Comparison of ENCODE assay signal across 2 cellular contexts in the genomic region with DNA sequence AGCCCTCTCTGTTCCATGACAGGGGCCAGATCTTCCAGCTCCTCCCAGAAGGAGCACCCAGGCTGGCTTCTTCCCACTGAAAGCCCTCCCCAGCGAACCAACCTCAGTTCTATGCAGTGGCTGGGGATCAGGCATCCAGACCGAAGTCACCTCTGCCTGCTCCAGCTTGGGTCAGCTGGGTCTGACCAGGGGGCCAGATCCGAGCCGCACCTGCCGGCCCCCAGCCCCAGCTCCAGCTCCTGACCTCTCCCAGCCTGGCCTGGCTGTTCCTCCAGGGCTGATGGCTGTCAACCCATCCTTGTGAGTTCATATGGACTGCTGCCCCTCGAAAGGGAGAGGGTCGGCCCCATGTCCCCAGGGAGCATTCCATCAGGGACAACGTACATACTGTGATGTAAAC.
TF ChIP-seq lines count a peak whose summit lies in the region.

No MANE protein-coding gene starts in this region.

TF ChIP-seq in WTC11, 78 proteins besides CTCF, POLR2A, EP300 and RAD21:
- TF ChIP-seq, protein P1, sequence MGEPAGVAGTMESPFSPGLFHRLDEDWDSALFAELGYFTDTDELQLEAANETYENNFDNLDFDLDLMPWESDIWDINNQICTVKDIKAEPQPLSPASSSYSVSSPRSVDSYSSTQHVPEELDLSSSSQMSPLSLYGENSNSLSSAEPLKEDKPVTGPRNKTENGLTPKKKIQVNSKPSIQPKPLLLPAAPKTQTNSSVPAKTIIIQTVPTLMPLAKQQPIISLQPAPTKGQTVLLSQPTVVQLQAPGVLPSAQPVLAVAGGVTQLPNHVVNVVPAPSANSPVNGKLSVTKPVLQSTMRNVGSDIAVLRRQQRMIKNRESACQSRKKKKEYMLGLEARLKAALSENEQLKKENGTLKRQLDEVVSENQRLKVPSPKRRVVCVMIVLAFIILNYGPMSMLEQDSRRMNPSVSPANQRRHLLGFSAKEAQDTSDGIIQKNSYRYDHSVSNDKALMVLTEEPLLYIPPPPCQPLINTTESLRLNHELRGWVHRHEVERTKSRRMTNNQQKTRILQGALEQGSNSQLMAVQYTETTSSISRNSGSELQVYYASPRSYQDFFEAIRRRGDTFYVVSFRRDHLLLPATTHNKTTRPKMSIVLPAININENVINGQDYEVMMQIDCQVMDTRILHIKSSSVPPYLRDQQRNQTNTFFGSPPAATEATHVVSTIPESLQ (CRISPR knock-in tag; IDR thresholded peaks at IDR 0.05), result no peak

TF ChIP-seq in K562, 482 proteins besides CTCF, POLR2A, EP300 and RAD21:
- TF ChIP-seq RBM22 (IDR thresholded peaks at IDR 0.05; ENCODE audit: low read depth, low read length, poor library complexity, severe bottlenecking), result peak; percentile 88
- TF ChIP-seq POLR2AphosphoS5 (IDR thresholded peaks at IDR 0.05; ENCODE audit: control insufficient read depth, insufficient read depth, low read depth, low read length), result peak; percentile 23; the same call in 1 of the 2 replicates
- peak; percentile 70; the same call in 1 of the 2 replicates for TF ChIP-seq ZNF263 (CRISPR knock-in tag; IDR thresholded peaks at IDR 0.05; ENCODE audit: borderline replicate concordance)
- no peak for TF ChIP-seq PRPF4 (IDR thresholded peaks at IDR 0.05; ENCODE audit: insufficient read depth, low read depth, low read length, poor library complexity, severe bottlenecking)
- no peak for TF ChIP-seq ZNF280A (IDR thresholded peaks at IDR 0.05; ENCODE audit: low read depth, partially characterized antibody)
